ENCODE assay signal across 15 cellular contexts in genomic region chr10:58637372-58637771, GRCh38.
A peak's percentile ranks its signal among the peaks of the same experiment; 100 is the strongest.
DNase-seq lines count a peak whose midpoint lies in the region; ATAC-seq and TF ChIP-seq lines count a peak whose summit lies in the region.
"Had no signal": no experiment of that assay in that cellular context is flagged by ENCODE, and none has a peak within 500 bp of the region (broad histone marks: within the 10 kb centered on the region; RNA-seq: fewer than 3 reads in every experiment).

No MANE protein-coding gene starts in this region.

- 97% methylated on average over 5 of the region's 5 CpGs for WGBS in mesenchymal stem cell

- H3K4ac ChIP-seq in mesenchymal stem cell (ENCODE audit: low read depth in 1 of 2, low read length in 2 of 2), result no peak overlapping the region

- H3K9ac ChIP-seq in mesenchymal stem cell (ENCODE audit: low read length), result peak overlapping the region; percentile 46

- no peak overlapping the region for H2BK120ac ChIP-seq in mesenchymal stem cell (ENCODE audit: low read depth, low read length)

- H3K4me3 ChIP-seq in coronary artery (no peak overlapping the region), mesenchymal stem cell (ENCODE audit: insufficient read depth in 1 of 2, low read depth in 1 of 2, low read length in 2 of 2) (no peak overlapping the region)
- H3K4me3 ChIP-seq: tibial nerve had no signal

- no peak overlapping the region for H3K18ac ChIP-seq in mesenchymal stem cell (ENCODE audit: low read depth in 1 of 2, low read length in 2 of 2)

- H4K8ac ChIP-seq in mesenchymal stem cell (ENCODE audit: low read length), result no peak overlapping the region

- no peaks in the 10 kb centered on the region for H3K27me3 ChIP-seq in mesenchymal stem cell (ENCODE audit: control insufficient read depth in 1 of 2, insufficient read depth in 1 of 2, low read length in 2 of 2)
- H3K27me3 ChIP-seq: tibial nerve had no signal

- H2AFZ ChIP-seq in mesenchymal stem cell (ENCODE audit: low read depth, low read length), result no peak overlapping the region

- H3K4me1 ChIP-seq in mesenchymal stem cell (ENCODE audit: control insufficient read depth, insufficient read depth, low read depth, low read length), result peaks cover 2% of the 10 kb centered on the region

- H3K23ac ChIP-seq in mesenchymal stem cell (ENCODE audit: low read length in 2 of 2), result no peak overlapping the region

- peaks cover 2 to 15% of the 10 kb centered on the region in 2 experiments for H3K36me3 ChIP-seq in mesenchymal stem cell (ENCODE audit: control insufficient read depth in 1 of 2, insufficient read depth in 2 of 2, low read depth in 1 of 2, low read length in 2 of 2)
- H3K36me3 ChIP-seq: tibial nerve had no signal

- H3K4me2 ChIP-seq in mesenchymal stem cell (ENCODE audit: low read length, poor library complexity, severe bottlenecking), result peak overlapping the region; percentile 68

- H3K27ac ChIP-seq in coronary artery, result peak overlapping the region; percentile 9 to 26
- H3K27ac ChIP-seq in mesenchymal stem cell (ENCODE audit: low read length, poor library complexity, severe bottlenecking), result peak overlapping the region; percentile 95

- no peaks in the 10 kb centered on the region for H3K9me3 ChIP-seq in mesenchymal stem cell (ENCODE audit: control insufficient read depth, low read length)
- H3K9me3 ChIP-seq: tibial nerve had no signal

- DNase-seq in AG08395 (ENCODE audit: low spot score), result peak; percentile 72
- peak; percentile 44 for DNase-seq in LoVo (ENCODE audit: low spot score)
- no peak for DNase-seq in coronary artery (ENCODE audit: low spot score)
- DNase-seq in mesenchymal stem cell, result no peak
- no peak for DNase-seq in NCI-H748 treated with DMSO at 0.1 percent for 48 hours (lab: John Stamatoyannopoulos, UW)
- no peak for DNase-seq in stimulated activated CD4-positive, alpha-beta T cell treated with anti-CD3 and anti-CD28 coated beads, Interleukin-15, amount 100 ng/mL, for 24 hours
- DNase-seq: activated CD4-positive, CD25-positive, alpha-beta regulatory T cell; effector CD8-positive, alpha-beta T cell; glutamatergic neuron; HCEC 1CT; left cardiac atrium; stimulated activated CD4-positive, alpha-beta T cell treated with anti-CD3 and anti-CD28 coated beads, Interleukin-12 subunit alpha, Interleukin-12 subunit beta, amount 100 ng/mL, for 4 hours had no signal

- TF ChIP-seq CTCF in coronary artery (IDR thresholded peaks at IDR 0.05), result no peak

- H3K79me1 ChIP-seq in mesenchymal stem cell (replicated peaks; ENCODE audit: low read length, poor library complexity, severe bottlenecking), result no peaks in the 10 kb centered on the region

- no peak overlapping the region for H2BK5ac ChIP-seq in mesenchymal stem cell (ENCODE audit: low read depth, low read length, poor library complexity, severe bottlenecking)

- H3K14ac ChIP-seq in mesenchymal stem cell (ENCODE audit: low read length in 2 of 2), result no peak overlapping the region

- H2BK15ac ChIP-seq in mesenchymal stem cell (ENCODE audit: low read depth, poor library complexity, severe bottlenecking), result no peak overlapping the region

- ATAC-seq in GM21528 (IDR thresholded peaks at IDR 0.05; ENCODE audit: low FRiP score, unreplicated experiment), result no peak
- ATAC-seq in GM21737 (IDR thresholded peaks at IDR 0.05; ENCODE audit: unreplicated experiment), result no peak

- H4K91ac ChIP-seq in mesenchymal stem cell (ENCODE audit: low read length), result no peak overlapping the region

- H2AK5ac ChIP-seq in mesenchymal stem cell (ENCODE audit: low read length, severe bottlenecking), result no peak overlapping the region

- H2BK12ac ChIP-seq in mesenchymal stem cell (ENCODE audit: low read length in 2 of 2), result no peak overlapping the region

Comparison
In these comparisons a context has a peak if more than half of its experiments do, and no peak if none do; other contexts are left out.
1. DNase-seq: peak in AG08395 (single experiment) and LoVo (single experiment); none in coronary artery (single experiment), mesenchymal stem cell (single experiment), NCI-H748 treated with DMSO at 0.1 percent for 48 hours (single experiment) and stimulated activated CD4-positive, alpha-beta T cell treated with anti-CD3 and anti-CD28 coated beads, Interleukin-15, amount 100 ng/mL, for 24 hours (single experiment).